Comparison of ENCODE assay signal across 7 cellular contexts in genomic region chr12:55738113-55739024, GRCh38. TPM values are rescaled to one million over a fixed set of nuclear protein-coding genes. Genes with fewer than 3 reads are reported as not detected.
A peak's percentile ranks its signal among the peaks of the same experiment; 100 is the strongest.
DNase-seq lines count a peak whose midpoint lies in the region; ATAC-seq, FAIRE-seq and TF ChIP-seq lines count a peak whose summit lies in the region.

No MANE protein-coding gene starts in this region.

- no peaks in the 10 kb centered on the region for H3K36me3 Mint-ChIP-seq in astrocyte (ENCODE audit: low read depth, unreplicated experiment)

- H3K9me3 Mint-ChIP-seq in astrocyte (ENCODE audit: unreplicated experiment): no peaks in the 10 kb centered on the region

- H4K20me1 ChIP-seq in astrocyte (ENCODE audit: insufficient read depth, low read length): no peaks in the 10 kb centered on the region

- H3K27ac Mint-ChIP-seq in astrocyte (ENCODE audit: unreplicated experiment): peak overlapping the region; percentile 78

- TF ChIP-seq CTCF in GM13977 (IDR thresholded peaks at IDR 0.05; ENCODE audit: extremely low read depth, insufficient read depth, missing control alignments) (peak; percentile 77), astrocyte (IDR thresholded peaks at IDR 0.05; ENCODE audit: insufficient read depth, low read depth, low read length) (peak; percentile 94)

- peak overlapping the region; percentile 94 for H3K4me2 ChIP-seq in astrocyte (ENCODE audit: low read length)

- peak overlapping the region; percentile 77 for H3K9ac ChIP-seq in astrocyte (ENCODE audit: low read length)

- peaks cover 20% of the 10 kb centered on the region for H3K4me1 ChIP-seq in astrocyte (ENCODE audit: insufficient read depth, low read length)

- FAIRE-seq in astrocyte (lab: Jason Lieb, UNC): peak; percentile 80

- H3K27ac ChIP-seq in astrocyte (ENCODE audit: low read depth, low read length): peak overlapping the region; percentile 18

- H3K36me3 ChIP-seq in astrocyte (ENCODE audit: insufficient read depth, low read length): no peaks in the 10 kb centered on the region

- peaks cover 15% of the 10 kb centered on the region for H3K4me1 Mint-ChIP-seq in astrocyte (ENCODE audit: low read depth, unreplicated experiment)

- peak; percentile 83 for DNase-seq in GM13977 (ENCODE audit: low spot score)
- DNase-seq in NCI-H1436 (lab: John Stamatoyannopoulos, UW): peak; percentile 89
- peak in 4 of 5 donors; percentile 47 to 85 (median 74) for DNase-seq in T-helper 1 cell
- peak; percentile 79 for DNase-seq in astrocyte (ENCODE audit: low read depth)
- DNase-seq in hippocampal formation (lab: John Stamatoyannopoulos, UW): peak; percentile 73 to 88
- peak; percentile 94 for DNase-seq in retina

- H3K27me3 Mint-ChIP-seq in astrocyte (ENCODE audit: low read depth, unreplicated experiment): no peaks in the 10 kb centered on the region

- H3K4me3 Mint-ChIP-seq in astrocyte (ENCODE audit: unreplicated experiment): peak overlapping the region; percentile 84

- peak overlapping the region; percentile 73 for H3K4me3 ChIP-seq in astrocyte (ENCODE audit: insufficient read depth, low read depth, low read length)

- peak; percentile 80 for ATAC-seq in HG02852 (IDR thresholded peaks at IDR 0.05; ENCODE audit: unreplicated experiment)

- H3K27me3 ChIP-seq in astrocyte (ENCODE audit: insufficient read depth, low read length): no peaks in the 10 kb centered on the region

- H2AFZ ChIP-seq in astrocyte (ENCODE audit: low read depth, low read length): peak overlapping the region; percentile 85

- H3K79me2 ChIP-seq in astrocyte (ENCODE audit: insufficient read depth, low read length): no peaks in the 10 kb centered on the region

- no peaks in the 10 kb centered on the region for H3K9me3 ChIP-seq in astrocyte (ENCODE audit: insufficient read depth, low read depth, low read length)

- in situ Hi-C loops in GM13977 (cut with MboI; ENCODE audit: low pct_unique_long_range_greater_than_20kb, low sequenced_read_pairs, unreplicated experiment): loop anchor here (25.0 kb wide), 1 partner anchor 299 kb away; the partner anchor contains the start of gene RPS26

RNA-seq across cellular contexts. Expression of gene GDF11, which starts 4.6 kb away (rescaled TPM):
- 25.3 and 28.9 TPM in 2 replicates for total RNA-seq in astrocyte

RNA-seq across cellular contexts. Expression of gene CD63, which starts 9.6 kb away (rescaled TPM):
- total RNA-seq in astrocyte: 965 and 1,014 TPM in 2 replicates

RNA-seq across cellular contexts. Expression of gene RDH5, which starts 18.2 kb away (rescaled TPM):
- total RNA-seq in astrocyte: 1.4 and 2.1 TPM in 2 replicates

RNA-seq across cellular contexts. Expression of gene BLOC1S1, which starts 22.5 kb away (rescaled TPM):
- total RNA-seq in astrocyte: 49.2 and 51.0 TPM in 2 replicates

RNA-seq across cellular contexts. Expression of gene ITGA7, which starts 30.7 kb away (rescaled TPM):
- total RNA-seq in astrocyte: 20.4 and 26.5 TPM in 2 replicates

Comparison
In these comparisons a context has a peak if more than half of its experiments do, and no peak if none do; other contexts are left out.
1. Peak in every context shown above with its lines: DNase-seq, ATAC-seq, H3K4me3 ChIP-seq and H3K27ac ChIP-seq.